In genomic region chr2:97950329-97951154, GRCh38 we compare ENCODE assay signal across 10 cellular contexts. TPM values are rescaled to one million over a fixed set of nuclear protein-coding genes. Genes with fewer than 3 reads are reported as not detected.
A peak's percentile ranks its signal among the peaks of the same experiment; 100 is the strongest.
DNase-seq lines count a peak whose midpoint lies in the region; ATAC-seq and TF ChIP-seq lines count a peak whose summit lies in the region.
"Had no signal": no experiment of that assay in that cellular context is flagged by ENCODE, and none has a peak within 500 bp of the region (broad histone marks: within the 10 kb centered on the region; RNA-seq: fewer than 3 reads in every experiment).

No MANE protein-coding gene starts in this region.

- H4K91ac ChIP-seq in IMR-90 (ENCODE audit: insufficient read depth, low read depth, low read length), result peak overlapping the region; percentile 88

- TF ChIP-seq POLR2A in IMR-90 (IDR thresholded peaks at IDR 0.05; ENCODE audit: low read depth, low read length), result no peak

- BruUV-seq in IMR-90 (replicated peaks; lab: Mats Ljungman, UMichigan), result no TSS peak

- H4K20me1 ChIP-seq in IMR-90 (ENCODE audit: insufficient read depth, low read length) (peaks cover 11% of the 10 kb centered on the region), neural progenitor cell (ENCODE audit: low read depth) (no peaks in the 10 kb centered on the region)

- peaks cover 2% of the 10 kb centered on the region for H3K27me3 Mint-ChIP-seq in neural progenitor cell (ENCODE audit: insufficient read depth, low read depth)

- dilution Hi-C loops in IMR-90 (cut with HindIII; ENCODE audit: low sequenced_read_pairs, unreplicated experiment), result no loop called here

- peaks cover 11% of the 10 kb centered on the region for H3K4me1 ChIP-seq in IMR-90 (ENCODE audit: control insufficient read depth, insufficient read depth, low read length)
- no peaks in the 10 kb centered on the region for H3K4me1 ChIP-seq in neural progenitor cell

- DNase-seq in BJ (ENCODE audit: low read depth) (peak; percentile 49), IMR-90 (peak; percentile 91), choroid plexus epithelial cell (ENCODE audit: low read depth) (peak; percentile 89), neural progenitor cell (ENCODE audit: low spot score) (no peak), NCI-H2107 treated with DMSO at 0.1 percent for 48 hours (lab: John Stamatoyannopoulos, UW; ENCODE audit: unreplicated experiment) (no peak), HuH-7.5 (ENCODE audit: low spot score) (no peak)
- DNase-seq: NCI-H2029 treated with DMSO at 0.1 percent for 48 hours, SIG-M5 had no signal

- POLR2A ChIA-PET in BJ (lab: Charles Lee), result no interaction called here
- POLR2A ChIA-PET in IMR-90 (lab: Charles Lee; ENCODE audit: unreplicated experiment), result interaction anchor here (0.7 kb wide), 1 partner anchor 434 kb away, joined by 5 read pairs; no protein-coding TSS in a partner anchor

- peak overlapping the region; percentile 93 for H2BK15ac ChIP-seq in IMR-90 (ENCODE audit: low read depth, low read length)

- H3K27ac ChIP-seq in IMR-90 (ENCODE audit: insufficient read depth, low read length) (peak overlapping the region; percentile 92), neural progenitor cell (peak overlapping the region; percentile 34)

- H2AK9ac ChIP-seq in IMR-90 (replicated peaks; ENCODE audit: low read depth, low read length, poor library complexity), result peak overlapping the region; percentile 77

- no CpG with 5 or more reads among the region's 3 CpGs for WGBS in IMR-90 (ENCODE audit: extremely low coverage in 2 of 2, insufficient read length in 1 of 2), 2 experiments

- H3K4ac ChIP-seq in IMR-90 (ENCODE audit: low read depth, low read length), result peak overlapping the region; percentile 93

- H3K14ac ChIP-seq in IMR-90 (replicated peaks; ENCODE audit: low read depth, low read length), result peak overlapping the region; percentile 47

- ATAC-seq in IMR-90 (ENCODE audit: low read depth) (peak; percentile 98), HG02840 (IDR thresholded peaks at IDR 0.05; ENCODE audit: low FRiP score, unreplicated experiment) (no peak), HG03097 (IDR thresholded peaks at IDR 0.05; ENCODE audit: low FRiP score, unreplicated experiment) (no peak)

- peak overlapping the region; percentile 90 for H2BK120ac ChIP-seq in IMR-90 (ENCODE audit: low read depth, low read length)

- peak overlapping the region; percentile 66; the same call in 1 of the 2 replicates for H3K56ac ChIP-seq in IMR-90 (ENCODE audit: extremely low read depth, insufficient read depth, low read length)

- H3K27me3 ChIP-seq in BJ (ENCODE audit: control insufficient read depth, insufficient read depth, low read length) (no peaks in the 10 kb centered on the region), IMR-90 (ENCODE audit: control insufficient read depth, insufficient read depth, low read length) (no peaks in the 10 kb centered on the region), neural progenitor cell (no peaks in the 10 kb centered on the region)

- peak overlapping the region; percentile 39 to 74; a peak in 2 of 4 replicates for H4K8ac ChIP-seq in IMR-90 (ENCODE audit: low read depth in 2 of 2, low read length in 2 of 2)

- H3F3A ChIP-seq in neural progenitor cell (ENCODE audit: low read depth), result no peaks in the 10 kb centered on the region

- H3K9me3 ChIP-seq in IMR-90 (ENCODE audit: control insufficient read depth, insufficient read depth, low read length), result no peaks in the 10 kb centered on the region
- no peaks in the 10 kb centered on the region for H3K9me3 ChIP-seq in neural progenitor cell (ENCODE audit: low read depth)

- H3K18ac ChIP-seq in IMR-90 (ENCODE audit: low read depth, low read length), result peak overlapping the region; percentile 64

- in situ Hi-C loops in IMR-90 (cut with MboI; ENCODE audit: low sequenced_read_pairs), result no loop called here

- TF ChIP-seq CTCF in BJ (IDR thresholded peaks at IDR 0.05; ENCODE audit: insufficient read depth, low read depth, low read length), result no peak
- no peak for TF ChIP-seq CTCF in IMR-90 (conservative IDR thresholded peaks at IDR 0.05; ENCODE audit: low read depth, low read length)
- no peak for TF ChIP-seq CTCF in choroid plexus epithelial cell (conservative IDR thresholded peaks at IDR 0.05; ENCODE audit: low read depth, low read length)
- TF ChIP-seq CTCF in neural progenitor cell (IDR thresholded peaks at IDR 0.05), result no peak

- H3K23ac ChIP-seq in IMR-90 (ENCODE audit: low read depth, low read length), result peak overlapping the region; percentile 89

- peaks cover 14 to 43% of the 10 kb centered on the region in 2 experiments for H3K79me1 ChIP-seq in IMR-90 (ENCODE audit: low read depth in 1 of 2, low read length in 2 of 2)

- no peaks in the 10 kb centered on the region for H3K36me3 ChIP-seq in BJ (ENCODE audit: control insufficient read depth, insufficient read depth, low read length)
- no peaks in the 10 kb centered on the region for H3K36me3 ChIP-seq in IMR-90 (ENCODE audit: control insufficient read depth, insufficient read depth, low read length)
- no peaks in the 10 kb centered on the region for H3K36me3 ChIP-seq in neural progenitor cell

- H3K36me3 Mint-ChIP-seq in neural progenitor cell, result peaks cover 19% of the 10 kb centered on the region

- peak overlapping the region; percentile 88 for H3K4me2 ChIP-seq in IMR-90 (ENCODE audit: low read depth, low read length)
- no peak overlapping the region for H3K4me2 ChIP-seq in neural progenitor cell

- peaks cover 78% of the 10 kb centered on the region for H3K79me2 ChIP-seq in neural progenitor cell (ENCODE audit: low read depth)

- H2AK5ac ChIP-seq in IMR-90 (ENCODE audit: low read depth, low read length), result peak overlapping the region; percentile 95

- H4K5ac ChIP-seq in IMR-90 (ENCODE audit: low read depth, low read length), result peak overlapping the region; percentile 2

- peak overlapping the region; percentile 85 for H2BK20ac ChIP-seq in IMR-90 (ENCODE audit: low read depth, low read length)

- no peak overlapping the region for H3K4me3 Mint-ChIP-seq in neural progenitor cell

- intact Hi-C loops in IMR-90 (cut with micrococcal nuclease), result loop anchor here (1.0 to 5.0 kb wide), 4 partner anchors 14 to 78 kb away; no protein-coding TSS in a partner anchor

- CTCF ChIA-PET in BJ (lab: Yijun Ruan, JAX) (interaction anchor here (0.7 to 1.1 kb wide), 3 partner anchors 8 to 140 kb away, joined by 3 read pairs; no protein-coding TSS in a partner anchor), IMR-90 (lab: Yijun Ruan, JAX) (interaction anchor here (0.7 kb wide), 1 partner anchor 16 kb away, joined by 3 read pairs; no protein-coding TSS in a partner anchor)

- H3K9ac ChIP-seq in IMR-90 (ENCODE audit: low read depth, low read length) (peak overlapping the region; percentile 47; the same call in 1 of the 2 replicates), neural progenitor cell (no peak overlapping the region)

- H2BK5ac ChIP-seq in IMR-90 (ENCODE audit: low read depth, low read length, poor library complexity, severe bottlenecking), result peak overlapping the region; percentile 92

- TF ChIP-seq RAD21 in IMR-90 (IDR thresholded peaks at IDR 0.05; ENCODE audit: low read length), result no peak

- H3K27ac Mint-ChIP-seq in neural progenitor cell, result no peak overlapping the region

- peaks cover 41% of the 10 kb centered on the region for H3K9me3 Mint-ChIP-seq in neural progenitor cell

- H3K4me3 ChIP-seq in BJ (ENCODE audit: low read depth, low read length), result no peak overlapping the region
- no peak overlapping the region for H3K4me3 ChIP-seq in IMR-90 (ENCODE audit: insufficient read depth, low read depth, low read length)
- H3K4me3 ChIP-seq in choroid plexus epithelial cell (ENCODE audit: low read depth, low read length), result no peak overlapping the region
- H3K4me3 ChIP-seq in neural progenitor cell, result no peak overlapping the region

- H3K4me1 Mint-ChIP-seq in neural progenitor cell, result peaks cover 3% of the 10 kb centered on the region

- H3K9me1 ChIP-seq in IMR-90 (ENCODE audit: insufficient read depth, low read length), result peaks cover 9% of the 10 kb centered on the region

- H2AFZ ChIP-seq in IMR-90 (replicated peaks; ENCODE audit: low read length, poor library complexity) (peak overlapping the region; percentile 35), neural progenitor cell (replicated peaks) (no peak overlapping the region)

TF ChIP-seq in IMR-90, 13 proteins besides CTCF, POLR2A, EP300 and RAD21 (continues in another document):
- TF ChIP-seq MXI1 (IDR thresholded peaks at IDR 0.05; ENCODE audit: borderline replicate concordance, low read depth, low read length) (no peak), CHD1 (IDR thresholded peaks at IDR 0.05; ENCODE audit: low read depth, low read length) (no peak), MAFK (IDR thresholded peaks at IDR 0.05; ENCODE audit: low read depth, low read length) (peak; percentile 50; the same call in 1 of the 2 replicates), RCOR1 (IDR thresholded peaks at IDR 0.05; ENCODE audit: insufficient replicate concordance, low read length) (no peak), SMC3 (IDR thresholded peaks at IDR 0.05; ENCODE audit: low read depth, low read length) (no peak), ELK1 (IDR thresholded peaks at IDR 0.05; ENCODE audit: borderline replicate concordance, low read depth, low read length) (no peak), BHLHE40 (IDR thresholded peaks at IDR 0.05; ENCODE audit: low read depth, low read length) (no peak), MAZ (IDR thresholded peaks at IDR 0.05; ENCODE audit: borderline replicate concordance, low read depth, low read length) (peak; percentile 13; the same call in 1 of the 2 replicates), USF2 (IDR thresholded peaks at IDR 0.05; ENCODE audit: low read depth, low read length) (no peak)

RNA-seq across cellular contexts. Expression of gene TMEM131, which starts 45.2 kb away (rescaled TPM):
- polyA plus RNA-seq in BJ (2011; rRNA removed) (11.8 and 15.1 TPM in 2 replicates), IMR-90 (2012; rRNA removed) (14.0 TPM in 2 replicates)
- 17.4 and 24.8 TPM in 2 replicates for polyA minus RNA-seq in BJ (2011; rRNA and poly(A)+ RNA removed)
- total RNA-seq in IMR-90 (2012; rRNA removed) (13.3 and 18.9 TPM in 2 replicates), neural progenitor cell (ENCODE audit: low replicate concordance) (25.4 and 59.4 TPM in 2 replicates)
- 3.5 and 6.7 TPM in 2 replicates for polyA plus RNA-seq in IMR-90 (2012; cell fraction: cytosol; rRNA removed)
- 16.5 and 40.8 TPM in 2 replicates for polyA plus RNA-seq in IMR-90 (2012; cell fraction: nucleus; rRNA removed; ENCODE audit: low replicate concordance)

Comparison
In these comparisons a context has a peak if more than half of its experiments do, and no peak if none do; other contexts are left out.
1. DNase-seq: peak in BJ (single experiment), IMR-90 (single experiment) and choroid plexus epithelial cell (single experiment); none in neural progenitor cell (single experiment), NCI-H2107 treated with DMSO at 0.1 percent for 48 hours (single experiment) and HuH-7.5 (single experiment).